ENCODE assay signal across 17 cellular contexts in the genomic region with DNA sequence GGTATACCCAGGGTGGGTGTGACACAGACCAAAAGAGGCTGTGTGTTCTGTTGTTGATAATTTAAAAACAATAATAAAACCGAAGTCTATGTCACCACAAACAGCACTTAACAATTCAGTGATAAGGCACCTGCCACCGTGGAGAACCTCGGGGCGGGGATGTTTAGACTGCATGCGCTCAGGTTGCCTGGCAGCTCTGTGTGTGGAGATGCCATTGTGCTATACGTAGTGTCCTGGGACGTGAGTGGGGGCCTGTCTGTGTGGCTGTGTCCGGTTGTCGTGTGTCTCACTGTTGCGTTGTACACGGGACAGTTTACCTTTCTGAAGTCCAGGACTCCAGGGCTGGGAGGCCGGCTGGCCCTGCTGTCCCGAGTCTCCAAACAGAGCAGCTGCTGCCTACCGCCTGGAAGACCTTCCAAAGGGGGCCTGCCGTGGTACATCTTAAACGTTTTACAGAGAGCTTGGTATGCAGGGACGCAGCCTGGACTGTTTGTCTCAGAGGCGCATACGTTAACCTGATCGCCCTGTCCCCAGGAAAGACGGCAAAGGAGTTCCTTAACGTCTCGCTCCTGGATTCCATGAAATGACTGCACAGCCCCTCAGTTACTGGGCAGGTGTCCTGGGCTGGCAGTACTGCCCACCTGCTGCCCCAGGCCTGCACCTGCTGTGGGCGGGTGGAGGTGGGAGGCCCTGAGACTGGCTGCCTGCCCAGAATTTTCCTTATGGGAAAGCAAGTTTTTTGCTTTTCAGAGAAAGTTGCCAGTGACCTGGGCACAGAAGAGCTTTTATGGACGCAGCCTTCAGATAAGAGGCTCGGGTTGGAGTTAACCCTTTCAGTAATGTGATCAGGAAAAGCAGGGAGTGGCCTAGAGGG. TPM values are rescaled to one million over a fixed set of nuclear protein-coding genes. Genes with fewer than 3 reads are reported as not detected.
DNase-seq lines count a peak whose midpoint lies in the region; FAIRE-seq and TF ChIP-seq lines count a peak whose summit lies in the region.
"Had no signal": no experiment of that assay in that cellular context is flagged by ENCODE, and none has a peak within 500 bp of the region (broad histone marks: within the 10 kb centered on the region; RNA-seq: fewer than 3 reads in every experiment).

No MANE protein-coding gene starts in this region.

- H3K9me3 ChIP-seq in duodenal mucosa (ENCODE audit: control insufficient read depth in 1 of 2, low read length in 2 of 2) (no peaks in the 10 kb centered on the region), small intestine (ENCODE audit: control insufficient read depth, low read depth) (no peaks in the 10 kb centered on the region), sigmoid colon (no peaks in the 10 kb centered on the region)
- H3K9me3 ChIP-seq: upper lobe of left lung had no signal

- 20 to 52% (median 32%) methylated on average over 26 of the region's 26 CpGs for WGBS in small intestine, 3 donors
- 15 to 58% methylated on average over 26 of the region's 26 CpGs for WGBS in sigmoid colon, 2 donors

- H3K4me1 ChIP-seq in duodenal mucosa (ENCODE audit: control insufficient read depth in 1 of 2, insufficient read depth in 2 of 2, low read length in 2 of 2), result peaks cover 15 to 19% of the 10 kb centered on the region in 2 donors
- H3K4me1 ChIP-seq in small intestine (ENCODE audit: control insufficient read depth in 2 of 2, insufficient read depth in 1 of 2, low read depth in 1 of 2, low read length in 1 of 2), result peaks cover 0 to 2% of the 10 kb centered on the region in 2 donors
- H3K4me1 ChIP-seq in sigmoid colon, result no peaks in the 10 kb centered on the region
- H3K4me1 ChIP-seq: upper lobe of left lung had no signal

- H3K36me3 ChIP-seq in duodenal mucosa (ENCODE audit: control insufficient read depth in 1 of 2, insufficient read depth in 2 of 2, low read length in 2 of 2), result peaks cover 3 to 5% of the 10 kb centered on the region in 2 donors
- no peaks in the 10 kb centered on the region for H3K36me3 ChIP-seq in small intestine (ENCODE audit: control insufficient read depth in 2 of 2, insufficient read depth in 2 of 2, low read length in 2 of 2)
- H3K36me3 ChIP-seq in sigmoid colon, result no peaks in the 10 kb centered on the region
- H3K36me3 ChIP-seq: upper lobe of left lung had no signal

- H3K27ac ChIP-seq in duodenal mucosa (ENCODE audit: low read depth, low read length) (peak overlapping the region; percentile 48), small intestine (ENCODE audit: low read depth in 1 of 2, low read length in 1 of 2) (peak overlapping the region; percentile 26 to 87), sigmoid colon (no peak overlapping the region)
- H3K27ac ChIP-seq: C4-2B, coronary artery, upper lobe of left lung, VCaP had no signal

- H3K4me3 ChIP-seq in duodenal mucosa (ENCODE audit: low read depth in 1 of 2, low read length in 2 of 2) (peak overlapping the region in 1 of 2 donors; percentile 35), small intestine (ENCODE audit: low read depth in 1 of 2, low read length in 2 of 2) (no peak overlapping the region), sigmoid colon (no peak overlapping the region)
- H3K4me3 ChIP-seq: coronary artery, upper lobe of left lung had no signal

- intact Hi-C loops in sigmoid colon (cut with DNase I), result no loop called here

- H3K27me3 ChIP-seq in duodenal mucosa (ENCODE audit: control insufficient read depth in 1 of 2, insufficient read depth in 2 of 2, low read length in 2 of 2) (no peaks in the 10 kb centered on the region), small intestine (ENCODE audit: control insufficient read depth in 2 of 2, insufficient read depth in 2 of 2, low read length in 2 of 2) (no peaks in the 10 kb centered on the region), sigmoid colon (no peaks in the 10 kb centered on the region)
- H3K27me3 ChIP-seq: upper lobe of left lung had no signal

- TF ChIP-seq POLR2A in sigmoid colon (IDR thresholded peaks at IDR 0.05), result no peak

- no peak for FAIRE-seq in small intestine (lab: Jason Lieb, UNC)
- FAIRE-seq: endothelial cell of umbilical vein had no signal

- no peak for TF ChIP-seq EP300 in sigmoid colon (IDR thresholded peaks at IDR 0.05)

- H3K9ac ChIP-seq in duodenal mucosa (ENCODE audit: low read depth in 1 of 2, low read length in 2 of 2), result peak overlapping the region; percentile 51 to 66

- DNase-seq in NCI-H748 (lab: John Stamatoyannopoulos, UW; ENCODE audit: unreplicated experiment) (peak; percentile 56), NCI-H748 treated with DMSO at 0.1 percent for 48 hours (lab: John Stamatoyannopoulos, UW) (no peak), NCI-H2107 (lab: John Stamatoyannopoulos, UW) (peak; percentile 70), small intestine (peak; percentile 88), amniotic stem cell (lab: John Stamatoyannopoulos, UW) (no peak), sigmoid colon (no peak)
- DNase-seq in activated CD8-positive, alpha-beta memory T cell treated with anti-CD3 and anti-CD28 coated beads, Interleukin-2, amount 50 U/mL, for 48 hours, result no peak
- DNase-seq: activated CD4-positive, alpha-beta T cell treated with anti-CD3 and anti-CD28 coated beads, Interleukin-2, amount 50 U/mL, for 4 hours; activated naive CD4-positive, alpha-beta T cell treated with anti-CD3 and anti-CD28 coated beads for 36 hours; activated T-cell treated with anti-CD3 and anti-CD28 coated beads, Interleukin-2, amount 50 U/mL, for 1 hour; SIG-M5 had no signal

- TF ChIP-seq CTCF in sigmoid colon (IDR thresholded peaks at IDR 0.05), result no peak

RNA-seq across cellular contexts. Expression of a gene that starts 19.0 kb away (rescaled TPM):
- polyA plus RNA-seq in small intestine (10 to 100 TPM; 19.6 to 47.9 (median 41.9) TPM), sigmoid colon (10 to 100 TPM; 34.2 to 44.0 (median 43.9) TPM)
- total RNA-seq in sigmoid colon, result 1 to 10 TPM in 2 of 4 donors, under 1 TPM in 2; 0.82 to 5.3 (median 1.4) TPM

RNA-seq across cellular contexts. Expression of a gene that starts 26.1 kb away (rescaled TPM):
- polyA plus RNA-seq in small intestine (100 to 1,000 TPM; 130 to 356 (median 204) TPM), sigmoid colon (100 to 1,000 TPM in 2 of 3 donors, 10 to 100 TPM in 1; 89.7 to 161 (median 106) TPM)
- 100 to 1,000 TPM; 131 to 244 (median 181) TPM for total RNA-seq in sigmoid colon

RNA-seq across cellular contexts. Expression of a gene that starts 30.8 kb away (rescaled TPM):
- polyA plus RNA-seq in small intestine (10 to 100 TPM in 1 of 3 donors, 1 to 10 TPM in 2; 3.0 to 21.1 (median 9.8) TPM), sigmoid colon (10 to 100 TPM in 1 of 3 donors, 1 to 10 TPM in 2; 7.2 to 26.5 (median 7.6) TPM)
- 1 to 10 TPM in 3 of 4 donors, under 1 TPM in 1; 0.16 to 4.7 (median 3.0) TPM for total RNA-seq in sigmoid colon

Comparison
In these comparisons a context has a peak if more than half of its experiments do, and no peak if none do; other contexts are left out.
1. DNase-seq: peak in NCI-H748 (single experiment), NCI-H2107 (single experiment) and small intestine (single experiment); none in NCI-H748 treated with DMSO at 0.1 percent for 48 hours (single experiment), activated CD8-positive, alpha-beta memory T cell treated with anti-CD3 and anti-CD28 coated beads, Interleukin-2, amount 50 U/mL, for 48 hours (single experiment), amniotic stem cell (single experiment) and sigmoid colon (single experiment).
2. H3K27ac ChIP-seq: peak in duodenal mucosa (single experiment) and small intestine (2 of 2); none in sigmoid colon (0 of 4).